Comparison of ENCODE assay signal across 10 cellular contexts in the genomic region with DNA sequence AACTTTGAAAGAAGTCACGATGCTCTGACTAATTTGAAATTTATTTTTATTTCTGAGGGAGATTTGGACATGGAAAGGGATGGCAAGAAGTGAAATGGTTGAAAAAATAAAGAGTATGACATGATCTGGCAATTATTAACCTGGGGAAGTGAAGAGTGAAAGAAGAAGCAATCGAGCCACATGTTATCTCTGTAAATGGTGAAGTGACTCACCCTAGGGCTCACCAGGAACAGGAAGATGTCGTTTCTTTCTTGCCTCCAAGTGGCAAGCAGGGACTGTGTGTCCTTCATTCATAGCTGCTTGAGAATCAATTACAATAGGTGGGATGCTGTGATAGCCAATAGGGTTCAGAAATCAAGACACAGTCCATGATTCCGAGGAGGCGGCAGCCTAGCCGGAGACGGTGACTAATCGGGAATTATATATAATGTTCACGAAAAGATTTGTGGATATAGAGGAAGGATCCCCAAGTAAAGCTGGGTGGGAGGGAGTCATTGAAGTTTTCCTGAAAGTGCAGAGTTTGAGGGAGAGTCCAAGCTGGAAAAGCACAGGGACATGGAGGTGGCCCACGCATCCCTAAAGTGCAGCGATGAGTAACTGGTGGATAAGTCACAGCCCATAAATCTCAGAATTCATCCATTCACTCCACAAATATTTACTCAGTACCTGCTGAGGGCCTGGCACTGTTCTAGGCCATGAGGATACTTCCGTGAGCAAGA. TPM values are rescaled to one million over a fixed set of nuclear protein-coding genes. Genes with fewer than 3 reads are reported as not detected.
DNase-seq lines count a peak whose midpoint lies in the region; ATAC-seq, FAIRE-seq and TF ChIP-seq lines count a peak whose summit lies in the region.
"Had no signal": no experiment of that assay in that cellular context is flagged by ENCODE, and none has a peak within 500 bp of the region (broad histone marks: within the 10 kb centered on the region; RNA-seq: fewer than 3 reads in every experiment).

No MANE protein-coding gene starts in this region.

- H4K20me1 ChIP-seq in HCT116 (ENCODE audit: insufficient read depth) (no peaks in the 10 kb centered on the region), keratinocyte (ENCODE audit: control insufficient read depth, extremely low read depth, insufficient read depth, low read length) (no peaks in the 10 kb centered on the region)

- TF ChIP-seq CTCF in HCT116 (IDR thresholded peaks at IDR 0.05 in 2 of 3, conservative IDR thresholded peaks at IDR 0.05 in 1 of 3; ENCODE audit: borderline replicate concordance in 1 of 3, insufficient read depth in 1 of 3, low read depth in 2 of 3, low read length in 2 of 3) = no peak
- no peak for TF ChIP-seq CTCF in keratinocyte (optimal IDR thresholded peaks at IDR 0.05 in 1 of 3, IDR thresholded peaks at IDR 0.05 in 1 of 3, conservative IDR thresholded peaks at IDR 0.05 in 1 of 3; ENCODE audit: extremely low read depth in 1 of 3, insufficient read depth in 2 of 3, low read length in 3 of 3)
- TF ChIP-seq CTCF in heart right ventricle (IDR thresholded peaks at IDR 0.05) = no peak

- no peaks in the 10 kb centered on the region for H3K36me3 ChIP-seq in HCT116 (ENCODE audit: control insufficient read depth in 1 of 2, insufficient read depth in 2 of 2, low read length in 2 of 2)
- no peaks in the 10 kb centered on the region for H3K36me3 ChIP-seq in keratinocyte (ENCODE audit: control insufficient read depth in 2 of 2, extremely low read depth in 1 of 2, insufficient read depth in 2 of 2, low read length in 2 of 2)
- H3K36me3 ChIP-seq in heart right ventricle = no peaks in the 10 kb centered on the region
- no peaks in the 10 kb centered on the region for H3K36me3 ChIP-seq in SJCRH30

- H3K36me3 Mint-ChIP-seq in natural killer cell treated with Interleukin-12 subunit alpha and Interleukin-12 subunit beta and Interleukin-15 and Interleukin-18, amount 100 ng/mL, for 72 hours = no peaks in the 10 kb centered on the region
- H3K36me3 Mint-ChIP-seq: brain had no signal

- no peaks in the 10 kb centered on the region for H3K4me1 Mint-ChIP-seq in natural killer cell treated with Interleukin-12 subunit alpha and Interleukin-12 subunit beta and Interleukin-15 and Interleukin-18, amount 100 ng/mL, for 72 hours (ENCODE audit: low read depth in 2 of 2)
- H3K4me1 Mint-ChIP-seq: brain had no signal

- peak overlapping the region; percentile 12 to 33 for H3K4me3 ChIP-seq in HCT116 (replicated peaks in 1 of 2; ENCODE audit: low read depth in 1 of 2, low read length in 2 of 2)
- no peak overlapping the region for H3K4me3 ChIP-seq in keratinocyte (ENCODE audit: control insufficient read depth in 2 of 3, extremely low read depth in 1 of 3, insufficient read depth in 2 of 3, low read depth in 1 of 3, low read length in 3 of 3)
- H3K4me3 ChIP-seq in heart right ventricle = no peak overlapping the region
- no peak overlapping the region for H3K4me3 ChIP-seq in SJCRH30

- no TSS peak for BruUV-seq in HCT116 (replicated peaks; lab: Mats Ljungman, UMichigan)

- dilution Hi-C loops in keratinocyte (cut with MboI; ENCODE audit: extremely low pct_ligation_motif_present, low sequenced_read_pairs) = no loop called here

- H3K27ac ChIP-seq in HCT116 (ENCODE audit: low read depth, low read length) = peak overlapping the region; percentile 96
- peak overlapping the region; percentile 27 for H3K27ac ChIP-seq in keratinocyte (ENCODE audit: control insufficient read depth, insufficient read depth, low read length)
- H3K27ac ChIP-seq in heart right ventricle = no peak overlapping the region
- H3K27ac ChIP-seq in SJCRH30 = no peak overlapping the region

- CTCF ChIA-PET in HCT116 (lab: Charles Lee) = interaction anchor here (1.0 kb wide), 1 partner anchor 283 kb away, joined by 3 read pairs; no protein-coding TSS in a partner anchor

- no peaks in the 10 kb centered on the region for H3K9me3 Mint-ChIP-seq in natural killer cell treated with Interleukin-12 subunit alpha and Interleukin-12 subunit beta and Interleukin-15 and Interleukin-18, amount 100 ng/mL, for 72 hours
- H3K9me3 Mint-ChIP-seq: brain had no signal

- peaks cover 40 to 51% of the 10 kb centered on the region in 2 donors for H3K27me3 Mint-ChIP-seq in natural killer cell treated with Interleukin-12 subunit alpha and Interleukin-12 subunit beta and Interleukin-15 and Interleukin-18, amount 100 ng/mL, for 72 hours

- intact Hi-C loops in HCT116 (cut with micrococcal nuclease) (loop anchor here (5.0 kb wide), 1 partner anchor 86 kb away; no protein-coding TSS in a partner anchor), heart right ventricle (cut with DNase I) (loop anchor here in 1 of 10 donors (10.0 kb wide), 1 partner anchor 98 kb away; no protein-coding TSS in a partner anchor)

- no peaks in the 10 kb centered on the region for H3K9me2 ChIP-seq in HCT116 (ENCODE audit: insufficient read depth)

- H3K9me3 ChIP-seq in HCT116 (ENCODE audit: control insufficient read depth in 1 of 2, insufficient read depth in 1 of 2, low read depth in 1 of 2, low read length in 2 of 2) (no peaks in the 10 kb centered on the region), keratinocyte (ENCODE audit: control insufficient read depth, low read depth, low read length) (no peaks in the 10 kb centered on the region), heart right ventricle (no peaks in the 10 kb centered on the region), SJCRH30 (replicated peaks) (no peaks in the 10 kb centered on the region)

- TF ChIP-seq POLR2A in HCT116 (IDR thresholded peaks at IDR 0.05; ENCODE audit: borderline replicate concordance, extremely low read depth, insufficient read depth, insufficient read length) = no peak

- H3K9ac ChIP-seq in HCT116 (ENCODE audit: low read length) (peak overlapping the region; percentile 67), keratinocyte (ENCODE audit: control insufficient read depth, extremely low read depth, insufficient read depth, low read length) (no peak overlapping the region)

- H3K4me3 Mint-ChIP-seq in natural killer cell treated with Interleukin-12 subunit alpha and Interleukin-12 subunit beta and Interleukin-15 and Interleukin-18, amount 100 ng/mL, for 72 hours = no peak overlapping the region
- H3K4me3 Mint-ChIP-seq: brain had no signal

- FAIRE-seq in keratinocyte (lab: Jason Lieb, UNC) = no peak

- no peaks in the 10 kb centered on the region for H3K9me1 ChIP-seq in keratinocyte (ENCODE audit: control insufficient read depth, extremely low read depth, insufficient read depth, low read length)

- in situ Hi-C loops in ACHN (cut with HindIII; ENCODE audit: low pct_ligation_motif_present, low pct_unique_long_range_greater_than_20kb, low sequenced_read_pairs) = no loop called here

- RAD21 ChIA-PET in HCT116 (lab: Charles Lee; ENCODE audit: low non-redundant PET in 1 of 2, low total read pairs in 2 of 2, uncharacterized antibody in 2 of 2, unreplicated experiment in 2 of 2) = no interaction called here

- H3K27me3 ChIP-seq in HCT116 (ENCODE audit: insufficient read depth, low read length) (no peaks in the 10 kb centered on the region), keratinocyte (ENCODE audit: control insufficient read depth, extremely low read depth, insufficient read depth, low read length) (no peaks in the 10 kb centered on the region), heart right ventricle (peaks cover 0 to 47% (median 19%) of the 10 kb centered on the region in 7 donors), SJCRH30 (no peaks in the 10 kb centered on the region)

- peak; percentile 97 for DNase-seq in ACHN
- DNase-seq in HCT116 (ENCODE audit: low read depth, low spot score) = peak; percentile 90
- peak; percentile 91 for DNase-seq in RKO (ENCODE audit: low spot score)
- DNase-seq in keratinocyte (ENCODE audit: low read depth, low spot score) = no peak
- no peak for DNase-seq in natural killer cell treated with Interleukin-12 subunit alpha and Interleukin-12 subunit beta and Interleukin-15 and Interleukin-18, amount 100 ng/mL, for 72 hours (ENCODE audit: low spot score)
- no peak for DNase-seq in heart right ventricle
- DNase-seq in NCI-H128 (lab: John Stamatoyannopoulos, UW; ENCODE audit: unreplicated experiment) = no peak
- DNase-seq in SJCRH30 = no peak

- WGBS in heart right ventricle, 2 donors = 77 to 80% methylated on average over 12 of the region's 12 CpGs

- peak; percentile 6; the same call in 1 of the 2 replicates for TF ChIP-seq RAD21 in HCT116 (IDR thresholded peaks at IDR 0.05; ENCODE audit: low read depth)

- H2AFZ ChIP-seq in HCT116 (ENCODE audit: low read depth, low read length, poor library complexity, severe bottlenecking) = no peak overlapping the region
- no peak overlapping the region for H2AFZ ChIP-seq in keratinocyte (ENCODE audit: control insufficient read depth, low read length)

- POLR2A ChIA-PET in HCT116 (lab: Charles Lee) = interaction anchor here (0.8 to 1.0 kb wide), 2 partner anchors 14 to 43 kb away, joined by 3 read pairs; no protein-coding TSS in a partner anchor

- H3K4me1 ChIP-seq in HCT116 (ENCODE audit: control insufficient read depth in 1 of 2, insufficient read depth in 2 of 2, low read length in 2 of 2) (peaks cover 47 to 55% of the 10 kb centered on the region in 2 experiments), keratinocyte (ENCODE audit: control insufficient read depth, extremely low read depth, insufficient read depth, low read length) (peaks cover 20% of the 10 kb centered on the region), heart right ventricle (no peaks in the 10 kb centered on the region), SJCRH30 (no peaks in the 10 kb centered on the region)

- H3K4me2 ChIP-seq in HCT116 (ENCODE audit: low read length) (peak overlapping the region; percentile 74), keratinocyte (ENCODE audit: control insufficient read depth, extremely low read depth, insufficient read depth, low read depth, low read length) (peak overlapping the region; percentile 7)

- H3K27ac Mint-ChIP-seq in natural killer cell treated with Interleukin-12 subunit alpha and Interleukin-12 subunit beta and Interleukin-15 and Interleukin-18, amount 100 ng/mL, for 72 hours = no peak overlapping the region

- H3K79me2 ChIP-seq in HCT116 (ENCODE audit: insufficient read depth, low read length) (no peaks in the 10 kb centered on the region), keratinocyte (ENCODE audit: control insufficient read depth, insufficient read depth, low read length) (no peaks in the 10 kb centered on the region)

- ATAC-seq in HCT116 (peak; percentile 87), heart right ventricle (no peak)
- no peak for ATAC-seq in natural killer cell treated with Interleukin-12 subunit alpha and Interleukin-12 subunit beta and Interleukin-15 and Interleukin-18, amount 100 ng/mL, for 72 hours

RNA-seq across cellular contexts. Expression of gene KRT20, which starts 18.2 kb away (rescaled TPM):
- total RNA-seq in HCT116 (2021; ENCODE audit: unreplicated experiment) = 1.5 TPM
- polyA plus RNA-seq in HCT116 (2012) = 0.40 and 0.49 TPM in 2 replicates
- polyA plus RNA-seq in keratinocyte = not detected in 3 replicates
- polyA plus RNA-seq in keratinocyte (2011; ENCODE audit: low read depth) = 0.40 TPM
- not detected in 2 replicates for polyA plus RNA-seq in keratinocyte (2011; cell fraction: cytosol; rRNA removed)
- polyA plus RNA-seq in keratinocyte (2011; cell fraction: nucleus; rRNA removed) = not detected in 2 replicates
- not detected in 2 replicates for polyA plus RNA-seq in keratinocyte (2012; ENCODE audit: low replicate concordance)
- not detected in 3 replicates for polyA minus RNA-seq in keratinocyte
- polyA minus RNA-seq in keratinocyte (2011; cell fraction: cytosol; rRNA and poly(A)+ RNA removed) = not detected
- polyA minus RNA-seq in keratinocyte (2011; cell fraction: nucleus; rRNA and poly(A)+ RNA removed) = not detected in 2 replicates
- total RNA-seq in natural killer cell treated with Interleukin-12 subunit alpha and Interleukin-12 subunit beta and Interleukin-15 and Interleukin-18, amount 100 ng/mL, for 72 hours = not detected
- not detected for total RNA-seq in heart right ventricle
- not detected for polyA plus RNA-seq in heart right ventricle
- 0.08 and 0.28 TPM in 2 replicates for total RNA-seq in SJCRH30 (2014; rRNA removed; shearing (Covaris generic))
- total RNA-seq: myocyte had no signal

RNA-seq across cellular contexts. Expression of gene KRT23, which starts 34.2 kb away (rescaled TPM):
- total RNA-seq in HCT116 (2021; ENCODE audit: unreplicated experiment) (19.0 TPM), heart right ventricle (under 1 TPM in 3 of 10 donors, not detected in 7; 0.19 to 0.25 (median 0.23) TPM)
- polyA plus RNA-seq in HCT116 (2012) = 19.4 and 19.7 TPM in 2 replicates
- polyA plus RNA-seq in keratinocyte (8.2 to 14.4 TPM (median 9.3 TPM) in 3 replicates), heart right ventricle (under 1 TPM in 1 of 2 donors, not detected in 1; 0.01 TPM)
- 543 TPM for polyA plus RNA-seq in keratinocyte (2011; ENCODE audit: low read depth)
- 17.9 and 32.3 TPM in 2 replicates for polyA plus RNA-seq in keratinocyte (2011; cell fraction: cytosol; rRNA removed)
- 14.3 and 31.5 TPM in 2 replicates for polyA plus RNA-seq in keratinocyte (2011; cell fraction: nucleus; rRNA removed)
- polyA plus RNA-seq in keratinocyte (2012; ENCODE audit: low replicate concordance) = 5.4 and 472 TPM in 2 replicates
- polyA minus RNA-seq in keratinocyte = 3.0 to 13.5 TPM (median 8.5 TPM) in 3 replicates
- polyA minus RNA-seq in keratinocyte (2011; cell fraction: cytosol; rRNA and poly(A)+ RNA removed) = 11.1 TPM
- 11.4 and 16.8 TPM in 2 replicates for polyA minus RNA-seq in keratinocyte (2011; cell fraction: nucleus; rRNA and poly(A)+ RNA removed)
- not detected for total RNA-seq in natural killer cell treated with Interleukin-12 subunit alpha and Interleukin-12 subunit beta and Interleukin-15 and Interleukin-18, amount 100 ng/mL, for 72 hours
- total RNA-seq in SJCRH30 (2014; rRNA removed; shearing (Covaris generic)) = not detected in 2 replicates
- total RNA-seq: myocyte had no signal

RNA-seq across cellular contexts. Expression of gene KRT12, which starts 36.3 kb away (rescaled TPM):
- total RNA-seq in HCT116 (2021; ENCODE audit: unreplicated experiment) (not detected), heart right ventricle (not detected)
- 0.08 and 0.20 TPM in 2 replicates for polyA plus RNA-seq in HCT116 (2012)
- polyA plus RNA-seq in keratinocyte (not detected in 3 replicates), heart right ventricle (not detected)
- polyA plus RNA-seq in keratinocyte (2011; ENCODE audit: low read depth) = not detected
- polyA plus RNA-seq in keratinocyte (2011; cell fraction: cytosol; rRNA removed) = not detected in 2 replicates
- not detected in 2 replicates for polyA plus RNA-seq in keratinocyte (2011; cell fraction: nucleus; rRNA removed)
- 0.20 TPM in 1 of 2 replicates, not detected in the other for polyA plus RNA-seq in keratinocyte (2012; ENCODE audit: low replicate concordance)
- not detected in 3 replicates for polyA minus RNA-seq in keratinocyte
- polyA minus RNA-seq in keratinocyte (2011; cell fraction: cytosol; rRNA and poly(A)+ RNA removed) = not detected
- not detected in 2 replicates for polyA minus RNA-seq in keratinocyte (2011; cell fraction: nucleus; rRNA and poly(A)+ RNA removed)
- total RNA-seq in natural killer cell treated with Interleukin-12 subunit alpha and Interleukin-12 subunit beta and Interleukin-15 and Interleukin-18, amount 100 ng/mL, for 72 hours = not detected
- total RNA-seq in SJCRH30 (2014; rRNA removed; shearing (Covaris generic)) = not detected in 2 replicates
- total RNA-seq: myocyte had no signal

Comparison
In these comparisons a context has a peak if more than half of its experiments do, and no peak if none do; other contexts are left out.
1. DNase-seq: peak in ACHN (single experiment), HCT116 (single experiment) and RKO (single experiment); none in keratinocyte (single experiment), natural killer cell treated with Interleukin-12 subunit alpha and Interleukin-12 subunit beta and Interleukin-15 and Interleukin-18, amount 100 ng/mL, for 72 hours (single experiment), heart right ventricle (0 of 2), NCI-H128 (single experiment) and SJCRH30 (0 of 2).
2. H3K27ac ChIP-seq: peak in HCT116 (single experiment) and keratinocyte (single experiment); none in heart right ventricle (0 of 10) and SJCRH30 (single experiment).
3. H3K4me3 ChIP-seq: peak in HCT116 (2 of 2); none in keratinocyte (0 of 3), heart right ventricle (0 of 10) and SJCRH30 (single experiment).
4. RNA of gene KRT23, which starts 34.2 kb away (total RNA-seq): 19.0 TPM in HCT116 (single experiment); 0.19 to 0.25 TPM in heart right ventricle, not detected in natural killer cell treated with Interleukin-12 subunit alpha and Interleukin-12 subunit beta and Interleukin-15 and Interleukin-18, amount 100 ng/mL, for 72 hours and not detected in SJCRH30; every median in the first group is over 10 times any median in the second.